1 cellular context compared by ENCODE assay signal in genomic region chr2:32363588-32363987, GRCh38.
TF ChIP-seq lines count a peak whose summit lies in the region.

No MANE protein-coding gene starts in this region.

TF ChIP-seq in WTC11, 78 proteins besides CTCF, POLR2A, EP300 and RAD21 (continued from another document):
- TF ChIP-seq MLX (CRISPR knock-in tag; IDR thresholded peaks at IDR 0.05), result no peak
- TF ChIP-seq OVOL2 (CRISPR knock-in tag; IDR thresholded peaks at IDR 0.05; ENCODE audit: borderline replicate concordance), result no peak
- no peak for TF ChIP-seq ZNF317 (CRISPR knock-in tag; IDR thresholded peaks at IDR 0.05; ENCODE audit: borderline replicate concordance, low read depth)
TF ChIP-seq in WTC11: peak in this region for 0.
